ENCODE assay signal across 8 cellular contexts in genomic region chrX:134806707-134807038, GRCh38. TPM values are rescaled to one million over a fixed set of nuclear protein-coding genes. Genes with fewer than 3 reads are reported as not detected.
A peak's percentile ranks its signal among the peaks of the same experiment; 100 is the strongest.
DNase-seq lines count a peak whose midpoint lies in the region; ATAC-seq and TF ChIP-seq lines count a peak whose summit lies in the region.

No MANE protein-coding gene starts in this region.

- H3K79me2 ChIP-seq in mesendoderm (ENCODE audit: control insufficient read depth, insufficient read depth, low read length): no peaks in the 10 kb centered on the region

- no peak overlapping the region for H2AK5ac ChIP-seq in mesendoderm (ENCODE audit: low read length)

- H3K79me1 ChIP-seq in mesendoderm (ENCODE audit: low read length): no peaks in the 10 kb centered on the region

- H3K9ac ChIP-seq in mesendoderm (ENCODE audit: low read length): peak overlapping the region; percentile 35

- H2BK5ac ChIP-seq in mesendoderm (ENCODE audit: low read length): no peak overlapping the region

- WGBS in body of pancreas, 2 donors: 0 to 7% methylated on average over 2 of the region's 2 CpGs
- no CpG with 5 or more reads among the region's 2 CpGs for WGBS in mesendoderm (ENCODE audit: extremely low coverage, insufficient coverage, low lambda C conversion rate)

- no peak overlapping the region for H3K4me2 ChIP-seq in mesendoderm (ENCODE audit: low read length)

- no peaks in the 10 kb centered on the region for H3K36me3 ChIP-seq in body of pancreas (replicated peaks in 1 of 2; ENCODE audit: insufficient read depth in 1 of 2, low read depth in 2 of 2)
- no peaks in the 10 kb centered on the region for H3K36me3 ChIP-seq in mesendoderm (ENCODE audit: control insufficient read depth, insufficient read depth, low read length)
- H3K36me3 ChIP-seq in uterus: no peaks in the 10 kb centered on the region

- no peak overlapping the region for H3K23ac ChIP-seq in mesendoderm (ENCODE audit: low read length)

- H3K27me3 ChIP-seq in body of pancreas (no peaks in the 10 kb centered on the region), mesendoderm (ENCODE audit: insufficient read depth, low read length, poor library complexity) (no peaks in the 10 kb centered on the region), uterus (no peaks in the 10 kb centered on the region)

- POLR2A ChIA-PET in GM10248 (lab: Yijun Ruan, JAX): no interaction called here

- no peak overlapping the region for H2BK120ac ChIP-seq in mesendoderm (ENCODE audit: low read depth, low read length)

- peak overlapping the region; percentile 56 to 84 (median 66) for H3K27ac ChIP-seq in body of pancreas
- H3K27ac ChIP-seq in mesendoderm (ENCODE audit: low read depth, low read length): no peak overlapping the region
- peak overlapping the region; percentile 86 to 89 for H3K27ac ChIP-seq in uterus

- no peak overlapping the region for H4K8ac ChIP-seq in mesendoderm (ENCODE audit: low read depth, low read length)

- DNase-seq in Right ventricle myocardium superior: no peak
- DNase-seq in left ventricle myocardium superior: no peak
- DNase-seq in body of pancreas: no peak
- no peak for DNase-seq in mesendoderm
- no peak for DNase-seq in uterus
- no peak for DNase-seq in GM10248 (ENCODE audit: extremely low spot score)
- DNase-seq in NCI-H524 (lab: John Stamatoyannopoulos, UW): no peak

- no peaks in the 10 kb centered on the region for H3K4me1 ChIP-seq in body of pancreas
- no peaks in the 10 kb centered on the region for H3K4me1 ChIP-seq in mesendoderm (ENCODE audit: control insufficient read depth, low read depth, low read length)
- H3K4me1 ChIP-seq in uterus: no peaks in the 10 kb centered on the region

- no peak for TF ChIP-seq CTCF in body of pancreas (IDR thresholded peaks at IDR 0.05)
- no peak for TF ChIP-seq CTCF in uterus (IDR thresholded peaks at IDR 0.05)
- no peak for TF ChIP-seq CTCF in GM10248 (IDR thresholded peaks at IDR 0.05; ENCODE audit: control extremely low read depth, extremely low read depth, low read depth, missing control alignments)

- H4K5ac ChIP-seq in mesendoderm (ENCODE audit: low read length): no peak overlapping the region

- peak overlapping the region; percentile 54 for H3K56ac ChIP-seq in mesendoderm (ENCODE audit: low read length)

- CTCF ChIA-PET in GM10248 (lab: Yijun Ruan, JAX): no interaction called here

- H3K4me3 ChIP-seq in body of pancreas (peak overlapping the region in 1 of 2 donors; percentile 25), mesendoderm (ENCODE audit: low read length) (no peak overlapping the region), uterus (peak overlapping the region; percentile 14 to 55)

- ATAC-seq in Right ventricle myocardium superior (ENCODE audit: poor library complexity): peak; percentile 16
- ATAC-seq in left ventricle myocardium superior: no peak
- no peak for ATAC-seq in body of pancreas
- ATAC-seq in GM18498 (IDR thresholded peaks at IDR 0.05; ENCODE audit: unreplicated experiment): no peak

- H2BK15ac ChIP-seq in mesendoderm (replicated peaks; ENCODE audit: low read depth): no peak overlapping the region

- H3K9me3 ChIP-seq in body of pancreas (no peaks in the 10 kb centered on the region), uterus (no peaks in the 10 kb centered on the region)

- no peak overlapping the region for H3K4ac ChIP-seq in mesendoderm (ENCODE audit: low read depth, low read length)

- TF ChIP-seq POLR2A in body of pancreas (IDR thresholded peaks at IDR 0.05) (no peak), uterus (IDR thresholded peaks at IDR 0.05) (no peak)

- no peak overlapping the region for H3K18ac ChIP-seq in mesendoderm (ENCODE audit: low read length)

- intact Hi-C loops in Right ventricle myocardium superior (cut with DNase I): no loop called here
- intact Hi-C loops in left ventricle myocardium superior (cut with micrococcal nuclease): no loop called here
- intact Hi-C loops in body of pancreas (cut with DNase I): no loop called here
- intact Hi-C loops in uterus (cut with DNase I; ENCODE audit: low total_unique reads): no loop called here

RNA-seq across cellular contexts. Expression of gene PABIR2, which starts 9.7 kb away (rescaled TPM):
- total RNA-seq in Right ventricle myocardium superior (9.0 TPM), left ventricle myocardium superior (10.0 TPM), body of pancreas (10 to 100 TPM in 1 of 2 donors, 1 to 10 TPM in 1; 9.1 to 25.7 TPM), uterus (10 to 100 TPM; 14.2 to 45.9 (median 30.0) TPM)
- polyA plus RNA-seq in mesendoderm (2013, experiment 1 of 2): 19.2 TPM
- 19.9 TPM for polyA plus RNA-seq in mesendoderm (2013, experiment 2 of 2)
